ENCODE assay signal across 8 cellular contexts in genomic region chr7:32891800-32892520, GRCh38. TPM values are rescaled to one million over a fixed set of nuclear protein-coding genes. Genes with fewer than 3 reads are reported as not detected.
DNase-seq lines count a peak whose midpoint lies in the region; ATAC-seq, FAIRE-seq and TF ChIP-seq lines count a peak whose summit lies in the region.

No MANE protein-coding gene starts in this region.

- no peaks in the 10 kb centered on the region for H3K27me3 ChIP-seq in BE2C

- H3K4me1 ChIP-seq in BE2C: peaks cover 3% of the 10 kb centered on the region; the same call in 1 of the 2 replicates

- peak; percentile 94 for FAIRE-seq in GM19239 (lab: Jason Lieb, UNC)

- peak; percentile 97 for DNase-seq in BE2C
- DNase-seq in GM19239 (ENCODE audit: insufficient read length, low spot score): peak; percentile 78
- DNase-seq in NCI-H510A treated with DMSO at 0.1 percent for 48 hours (lab: John Stamatoyannopoulos, UW): peak; percentile 94
- peak; percentile 97 to 98 for DNase-seq in activated CD4-positive, alpha-beta T cell treated with anti-CD3 and anti-CD28 coated beads for 4 hours
- peak; percentile 97 to 98 for DNase-seq in left colon
- peak; percentile 98 for DNase-seq in stimulated activated CD4-positive, alpha-beta T cell treated with anti-CD3 and anti-CD28 coated beads, Interleukin-1b, Interleukin-23, amount 100 ng/mL, for 48 hours

- no peaks in the 10 kb centered on the region for H3K9me3 ChIP-seq in BE2C

- H3K36me3 ChIP-seq in BE2C: no peaks in the 10 kb centered on the region; the same call in 1 of the 2 replicates

- H3K4me3 ChIP-seq in BE2C (ENCODE audit: low read depth, low read length): peak overlapping the region; percentile 86

- TF ChIP-seq CTCF in BE2C (IDR thresholded peaks at IDR 0.05; ENCODE audit: low read depth, low read length): no peak

- intact Hi-C loops in left colon (cut with DNase I, micrococcal nuclease): no loop called here

- ATAC-seq in HG03442 (IDR thresholded peaks at IDR 0.05; ENCODE audit: unreplicated experiment) (peak; percentile 52), left colon (peak; percentile 77)

- peak overlapping the region; percentile 96 for H3K27ac ChIP-seq in cingulate gyrus (ENCODE audit: low read depth, low read length)

RNA-seq across cellular contexts. Expression of gene KBTBD2, which starts 0.4 kb away (rescaled TPM):
- 40.7 TPM for polyA plus RNA-seq in BE2C (2012; ENCODE audit: insufficient read depth, insufficient read length, low read depth)
- 10 to 100 TPM; 22.2 to 25.7 TPM for total RNA-seq in left colon

Comparison
In these comparisons a context has a peak if more than half of its experiments do, and no peak if none do; other contexts are left out.
1. Peak in every context shown above with its lines: DNase-seq, ATAC-seq, H3K4me3 ChIP-seq and H3K27ac ChIP-seq.